ENCODE assay signal across 28 cellular contexts in genomic region chr10:49736564-49737113, GRCh38. TPM values are rescaled to one million over a fixed set of nuclear protein-coding genes. Genes with fewer than 3 reads are reported as not detected.
"Had no signal": no experiment of that assay in that cellular context is flagged by ENCODE, and none has a peak within 500 bp of the region (broad histone marks: within the 10 kb centered on the region; RNA-seq: fewer than 3 reads in every experiment).

No MANE protein-coding gene starts in this region.

- DNase-seq: activated CD4-positive, alpha-beta T cell treated with anti-CD3 and anti-CD28 coated beads for 4 hours; activated CD4-positive, alpha-beta T cell treated with anti-CD3 and anti-CD28 coated beads, Interleukin-2, amount 50 U/mL, for 4 hours; activated CD8-positive, alpha-beta memory T cell treated with anti-CD3 and anti-CD28 coated beads, Interleukin-2, amount 10 ng/mL, durations not matched to agents 7 days and 5 days; activated gamma-delta T cell; activated naive CD4-positive, alpha-beta T cell treated with anti-CD3 and anti-CD28 coated beads for 36 hours; activated T-cell treated with anti-CD3 and anti-CD28 coated beads, Interleukin-2, amount 50 U/mL, for 24 hours; amygdala; caudate nucleus; Kasumi-1; KBM-7; NCI-H1105 treated with DMSO at 0.1 percent for 48 hours; NCI-H1436 treated with DMSO at 0.1 percent for 48 hours; NCI-H187; NCI-H2081; NCI-H446; NCI-H524; PC-3; SHP77 treated with DMSO at 0.1 percent for 48 hours; T-helper 1 cell; WERI-Rb-1 had no signal

- ATAC-seq: activated CD4-positive, CD25-positive, alpha-beta regulatory T cell treated with anti-CD3 and anti-CD28 coated beads, Interleukin-2, amount 50 U/mL, for 24 hours; activated CD8-positive, alpha-beta memory T cell treated with anti-CD3 and anti-CD28 coated beads, Interleukin-2, amount 10 ng/mL, durations not matched to agents 7 days and 5 days; PC-3 had no signal

- H3K27ac Mint-ChIP-seq: activated CD8-positive, alpha-beta memory T cell treated with anti-CD3 and anti-CD28 coated beads, Interleukin-2, amount 10 ng/mL, durations not matched to agents 7 days and 5 days; activated naive CD4-positive, alpha-beta T cell treated with anti-CD3 and anti-CD28 coated beads for 36 hours; activated naive CD8-positive, alpha-beta T cell; activated T-cell treated with anti-CD3 and anti-CD28 coated beads, Interleukin-2, amount 50 U/mL, for 24 hours; activated T-helper 1 cell treated with anti-CD3 and anti-CD28 coated beads, Interleukin-12 subunit alpha, Interleukin-12 subunit beta, Interleukin-2, Interleukin-4 antibody, amounts not matched to agents 30 ng/mL and 10 ng/mL and 1 ng/mL, durations not matched to agents 14 hours and 24 hours and 36 hours; brain had no signal

- H3K9me3 Mint-ChIP-seq: activated naive CD4-positive, alpha-beta T cell treated with anti-CD3 and anti-CD28 coated beads for 36 hours; activated T-cell treated with anti-CD3 and anti-CD28 coated beads, Interleukin-2, amount 50 U/mL, for 24 hours; activated T-helper 1 cell treated with anti-CD3 and anti-CD28 coated beads, Interleukin-12 subunit alpha, Interleukin-12 subunit beta, Interleukin-2, Interleukin-4 antibody, amounts not matched to agents 30 ng/mL and 10 ng/mL and 1 ng/mL, durations not matched to agents 14 hours and 24 hours and 36 hours; brain had no signal

- H3K27me3 Mint-ChIP-seq: activated CD8-positive, alpha-beta memory T cell treated with anti-CD3 and anti-CD28 coated beads, Interleukin-2, amount 10 ng/mL, durations not matched to agents 7 days and 5 days; activated naive CD8-positive, alpha-beta T cell; activated T-cell treated with anti-CD3 and anti-CD28 coated beads, Interleukin-2, amount 50 U/mL, for 24 hours; brain had no signal

- H3K27ac ChIP-seq: WERI-Rb-1 had no signal

- H3K36me3 ChIP-seq: WERI-Rb-1 had no signal

- H3K4me3 Mint-ChIP-seq: activated CD8-positive, alpha-beta memory T cell treated with anti-CD3 and anti-CD28 coated beads, Interleukin-2, amount 10 ng/mL, durations not matched to agents 7 days and 5 days; activated naive CD4-positive, alpha-beta T cell treated with anti-CD3 and anti-CD28 coated beads for 36 hours; activated naive CD8-positive, alpha-beta T cell; activated T-cell treated with anti-CD3 and anti-CD28 coated beads, Interleukin-2, amount 50 U/mL, for 24 hours; activated T-helper 1 cell treated with anti-CD3 and anti-CD28 coated beads, Interleukin-12 subunit alpha, Interleukin-12 subunit beta, Interleukin-2, Interleukin-4 antibody, amounts not matched to agents 30 ng/mL and 10 ng/mL and 1 ng/mL, durations not matched to agents 14 hours and 24 hours and 36 hours; brain had no signal

- H3K4me1 Mint-ChIP-seq: activated CD8-positive, alpha-beta memory T cell treated with anti-CD3 and anti-CD28 coated beads, Interleukin-2, amount 10 ng/mL, durations not matched to agents 7 days and 5 days; brain had no signal

- H3K36me3 Mint-ChIP-seq: activated CD8-positive, alpha-beta memory T cell treated with anti-CD3 and anti-CD28 coated beads, Interleukin-2, amount 10 ng/mL, durations not matched to agents 7 days and 5 days; activated naive CD8-positive, alpha-beta T cell had no signal

RNA-seq across cellular contexts. Expression of gene C10orf53, which starts 57.2 kb away (rescaled TPM):
- total RNA-seq: activated CD8-positive, alpha-beta memory T cell treated with anti-CD3 and anti-CD28 coated beads, Interleukin-2, amount 10 ng/mL, durations not matched to agents 7 days and 5 days; activated naive CD4-positive, alpha-beta T cell treated with anti-CD3 and anti-CD28 coated beads for 36 hours; activated T-helper 1 cell treated with anti-CD3 and anti-CD28 coated beads, Interleukin-12 subunit alpha, Interleukin-12 subunit beta, Interleukin-2, Interleukin-4 antibody, amounts not matched to agents 30 ng/mL and 10 ng/mL and 1 ng/mL, durations not matched to agents 14 hours and 24 hours and 36 hours; astrocyte; chondrocyte; PC-3; SK-MEL-5; T-helper 2 cell treated with Interferon-gamma antibody and Interleukin-4, amounts not matched to agents 100 ng/mL and 5 ng/mL, for 36 hours had no signal
